Comparison of ENCODE assay signal across 24 cellular contexts in genomic region chr5:178394074-178394473, GRCh38.
A peak's percentile ranks its signal among the peaks of the same experiment; 100 is the strongest.
DNase-seq lines count a peak whose midpoint lies in the region; ATAC-seq and TF ChIP-seq lines count a peak whose summit lies in the region.
"Had no signal": no experiment of that assay in that cellular context is flagged by ENCODE, and none has a peak within 500 bp of the region (broad histone marks: within the 10 kb centered on the region; RNA-seq: fewer than 3 reads in every experiment).

No MANE protein-coding gene starts in this region.

- intact Hi-C loops in PC-3 (cut with micrococcal nuclease): no loop called here
- intact Hi-C loops in posterior vena cava (cut with DNase I): no loop called here
- intact Hi-C loops in esophagus muscularis mucosa (cut with DNase I): no loop called here

- peak; percentile 21 for DNase-seq in D341Med (ENCODE audit: low spot score)
- DNase-seq in PC-3: peak; percentile 25
- no peak for DNase-seq in glutamatergic neuron
- DNase-seq in posterior vena cava (ENCODE audit: low spot score): peak; percentile 64
- no peak for DNase-seq in putamen (ENCODE audit: low spot score)
- no peak for DNase-seq in GM03348 (ENCODE audit: low spot score)
- no peak for DNase-seq in esophagus muscularis mucosa (ENCODE audit: extremely low spot score)
- no peak for DNase-seq in activated naive CD4-positive, alpha-beta T cell (lab: John Stamatoyannopoulos, UW)
- DNase-seq: activated CD4-positive, alpha-beta T cell treated with anti-CD3 and anti-CD28 coated beads, Interleukin-2, amount 10 ng/mL, durations not matched to agents 24 days and 14 days; activated naive CD4-positive, alpha-beta T cell treated with anti-CD3 and anti-CD28 coated beads for 36 hours; activated T-cell treated with anti-CD3 and anti-CD28 coated beads, Interleukin-2, amount 50 U/mL, for 48 hours; CD8-positive, alpha-beta memory T cell; Karpas-422; MV-4-11; NCI-H1694; NCI-H2171; stimulated activated CD4-positive, alpha-beta T cell treated with anti-CD3 and anti-CD28 coated beads, Interleukin-1b, Interleukin-23, amount 100 ng/mL, for 48 hours; substantia nigra; T-helper 2 cell had no signal

- WGBS in esophagus muscularis mucosa: 71% methylated on average over 2 of the region's 3 CpGs

- H3K27me3 ChIP-seq in PC-3 (ENCODE audit: low read length) (peaks cover 54% of the 10 kb centered on the region), esophagus muscularis mucosa (peaks cover 0 to 18% (median 0%) of the 10 kb centered on the region in 4 donors)

- H3K36me3 ChIP-seq in PC-3 (ENCODE audit: low read depth, low read length): no peaks in the 10 kb centered on the region
- H3K36me3 ChIP-seq in esophagus muscularis mucosa: no peaks in the 10 kb centered on the region
- H3K36me3 ChIP-seq: HAP-1 had no signal

- H3K9me2 ChIP-seq in PC-3 (replicated peaks; ENCODE audit: low read length): no peaks in the 10 kb centered on the region

- H3K4me1 ChIP-seq in PC-3 (ENCODE audit: insufficient read depth, low read length): no peaks in the 10 kb centered on the region
- peaks cover 0 to 16% (median 10%) of the 10 kb centered on the region in 4 donors for H3K4me1 ChIP-seq in esophagus muscularis mucosa
- H3K4me1 ChIP-seq: HAP-1 had no signal

- no peak overlapping the region for H3K9ac ChIP-seq in PC-3 (ENCODE audit: low read length)

- peaks cover 12% of the 10 kb centered on the region for H3K27me3 Mint-ChIP-seq in glutamatergic neuron (ENCODE audit: unreplicated experiment)
- H3K27me3 Mint-ChIP-seq: activated CD4-positive, alpha-beta T cell treated with anti-CD3 and anti-CD28 coated beads, Interleukin-2, amount 10 ng/mL, durations not matched to agents 24 days and 14 days had no signal

- no peak overlapping the region for H3K27ac ChIP-seq in PC-3 (ENCODE audit: low read length)
- H3K27ac ChIP-seq in esophagus muscularis mucosa (replicated peaks in 1 of 4): no peak overlapping the region
- H3K27ac ChIP-seq: SK-N-MC, skin epidermis had no signal

- no TSS peak for BruUV-seq in PC-3 (replicated peaks; lab: Mats Ljungman, UMichigan)

- H3K4me3 ChIP-seq in PC-3 (ENCODE audit: low read length) (no peak overlapping the region), esophagus muscularis mucosa (no peak overlapping the region)
- H3K4me3 ChIP-seq: HAP-1, SK-N-MC, skin epidermis had no signal

- H4K20me1 ChIP-seq in PC-3 (ENCODE audit: low read length): no peaks in the 10 kb centered on the region

- peak; percentile 38; the same call in 1 of the 2 replicates for ATAC-seq in PC-3

- peaks cover 48% of the 10 kb centered on the region for H3K4me1 Mint-ChIP-seq in glutamatergic neuron (ENCODE audit: low read depth, unreplicated experiment)
- H3K4me1 Mint-ChIP-seq: activated CD4-positive, alpha-beta T cell treated with anti-CD3 and anti-CD28 coated beads, Interleukin-2, amount 10 ng/mL, durations not matched to agents 24 days and 14 days; B cell; CD8-positive, alpha-beta memory T cell; central memory CD8-positive, alpha-beta T cell had no signal

- no peak overlapping the region for H3K4me2 ChIP-seq in PC-3 (ENCODE audit: low read length)

- no peaks in the 10 kb centered on the region for H3K79me2 ChIP-seq in PC-3 (ENCODE audit: low read length)

- H2AFZ ChIP-seq in PC-3 (ENCODE audit: low read length): no peak overlapping the region

- no peaks in the 10 kb centered on the region for H3K36me3 Mint-ChIP-seq in glutamatergic neuron (ENCODE audit: unreplicated experiment)
- H3K36me3 Mint-ChIP-seq: CD8-positive, alpha-beta memory T cell had no signal

- no peak for TF ChIP-seq POLR2A in esophagus muscularis mucosa (IDR thresholded peaks at IDR 0.05; ENCODE audit: low read depth)

- peak overlapping the region; percentile 38 for H3K27ac Mint-ChIP-seq in glutamatergic neuron (ENCODE audit: unreplicated experiment)
- H3K27ac Mint-ChIP-seq: activated CD4-positive, alpha-beta T cell treated with anti-CD3 and anti-CD28 coated beads, Interleukin-2, amount 10 ng/mL, durations not matched to agents 24 days and 14 days; activated naive CD4-positive, alpha-beta T cell treated with anti-CD3 and anti-CD28 coated beads for 36 hours; B cell; CD8-positive, alpha-beta memory T cell had no signal

- POLR2A ChIA-PET in PC-3 (lab: Charles Lee; ENCODE audit: unreplicated experiment): no interaction called here

- CTCF ChIA-PET in PC-3 (lab: Charles Lee): no interaction called here

- H3K4me3 Mint-ChIP-seq in glutamatergic neuron (ENCODE audit: unreplicated experiment): no peak overlapping the region
- H3K4me3 Mint-ChIP-seq: activated CD4-positive, alpha-beta T cell treated with anti-CD3 and anti-CD28 coated beads, Interleukin-2, amount 10 ng/mL, durations not matched to agents 24 days and 14 days; activated naive CD4-positive, alpha-beta T cell treated with anti-CD3 and anti-CD28 coated beads for 36 hours; B cell; CD8-positive, alpha-beta memory T cell; central memory CD8-positive, alpha-beta T cell had no signal

- H3K9me3 Mint-ChIP-seq in glutamatergic neuron (ENCODE audit: unreplicated experiment): peaks cover 12% of the 10 kb centered on the region
- H3K9me3 Mint-ChIP-seq: activated CD4-positive, alpha-beta T cell treated with anti-CD3 and anti-CD28 coated beads, Interleukin-2, amount 10 ng/mL, durations not matched to agents 24 days and 14 days; activated naive CD4-positive, alpha-beta T cell treated with anti-CD3 and anti-CD28 coated beads for 36 hours; CD8-positive, alpha-beta memory T cell; central memory CD8-positive, alpha-beta T cell had no signal

- no peak for TF ChIP-seq CTCF in PC-3 (conservative IDR thresholded peaks at IDR 0.05; ENCODE audit: low read depth, low read length)
- TF ChIP-seq CTCF in glutamatergic neuron (IDR thresholded peaks at IDR 0.05; ENCODE audit: partially characterized antibody, unreplicated experiment): no peak
- TF ChIP-seq CTCF in esophagus muscularis mucosa (IDR thresholded peaks at IDR 0.05): no peak

- H3F3A ChIP-seq in PC-3 (ENCODE audit: low read length, unreplicated experiment): no peaks in the 10 kb centered on the region

- H3K9me3 ChIP-seq in PC-3 (ENCODE audit: low read length) (no peaks in the 10 kb centered on the region), esophagus muscularis mucosa (no peaks in the 10 kb centered on the region)
- H3K9me3 ChIP-seq: HAP-1 had no signal

- no peak for TF ChIP-seq EP300 in esophagus muscularis mucosa (IDR thresholded peaks at IDR 0.05)

Comparison
In these comparisons a context has a peak if more than half of its experiments do, and no peak if none do; other contexts are left out.
1. DNase-seq: peak in D341Med (single experiment), PC-3 (single experiment) and posterior vena cava (single experiment); none in glutamatergic neuron (single experiment), putamen (single experiment), GM03348 (single experiment), esophagus muscularis mucosa (single experiment) and activated naive CD4-positive, alpha-beta T cell (0 of 4).